In genomic region chr12:29287622-29288021, GRCh38 we compare ENCODE assay signal across 21 cellular contexts.
DNase-seq lines count a peak whose midpoint lies in the region; ATAC-seq and FAIRE-seq lines count a peak whose summit lies in the region.
"Had no signal": no experiment of that assay in that cellular context is flagged by ENCODE, and none has a peak within 500 bp of the region (broad histone marks: within the 10 kb centered on the region; RNA-seq: fewer than 3 reads in every experiment).

No MANE protein-coding gene starts in this region.

- no peak overlapping the region for H2BK120ac ChIP-seq in mesendoderm (ENCODE audit: low read depth, low read length)

- H2AK5ac ChIP-seq in mesendoderm (ENCODE audit: low read length): no peak overlapping the region

- no peak overlapping the region for H4K8ac ChIP-seq in mesendoderm (ENCODE audit: low read depth, low read length)

- H3K36me3 ChIP-seq in SK-N-MC (ENCODE audit: insufficient read depth, low read length) (no peaks in the 10 kb centered on the region), mesendoderm (ENCODE audit: control insufficient read depth, insufficient read depth, low read length) (no peaks in the 10 kb centered on the region)
- H3K36me3 ChIP-seq: BE2C had no signal

- no peak overlapping the region for H3K4me3 ChIP-seq in SK-N-MC
- H3K4me3 ChIP-seq in mesendoderm (ENCODE audit: low read length): no peak overlapping the region
- H3K4me3 ChIP-seq: K562 had no signal

- FAIRE-seq in endometrium (lab: Jason Lieb, UNC): peak; percentile 15
- FAIRE-seq: A204.1, D721Med, GM12892, GM18507, HTR-8/SVneo, K562 had no signal

- no peak overlapping the region for H3K4ac ChIP-seq in mesendoderm (ENCODE audit: low read depth, low read length)

- no peaks in the 10 kb centered on the region for H3K79me2 ChIP-seq in mesendoderm (ENCODE audit: control insufficient read depth, insufficient read depth, low read length)

- ATAC-seq in HG02588 (IDR thresholded peaks at IDR 0.05; ENCODE audit: unreplicated experiment): no peak
- ATAC-seq: K562 had no signal

- H3K4me1 ChIP-seq in mesendoderm (ENCODE audit: control insufficient read depth, low read depth, low read length): peaks cover 2% of the 10 kb centered on the region
- H3K4me1 ChIP-seq: BE2C had no signal

- DNase-seq in SK-N-MC (ENCODE audit: low read depth, low spot score) (no peak), mesendoderm (peak; percentile 63), DMS79 (lab: John Stamatoyannopoulos, UW) (no peak), SKM-1 (lab: John Stamatoyannopoulos, UW; ENCODE audit: unreplicated experiment) (no peak), NCI-H1694 treated with DMSO at 0.1 percent for 48 hours (lab: John Stamatoyannopoulos, UW) (no peak)
- DNase-seq: ACHN; BE2C; C1 segment of cervical spinal cord; Caco-2; CD4-positive, alpha-beta T cell; GDM1; HCEC 1CT; IMR-90 had no signal

- WGBS in mesendoderm (ENCODE audit: extremely low coverage, insufficient coverage, low lambda C conversion rate): 100% methylated on average over 1 of the region's 1 CpG

- no peak overlapping the region for H3K9ac ChIP-seq in SK-N-MC (ENCODE audit: insufficient read length)
- H3K9ac ChIP-seq in mesendoderm (ENCODE audit: low read length): no peak overlapping the region

- H3K27me3 ChIP-seq in mesendoderm (ENCODE audit: insufficient read depth, low read length, poor library complexity): no peaks in the 10 kb centered on the region
- H3K27me3 ChIP-seq: BE2C had no signal

- H3K23ac ChIP-seq in mesendoderm (ENCODE audit: low read length): no peak overlapping the region

- H3K27ac ChIP-seq in SK-N-MC: peak overlapping the region; percentile 10; the same call in 1 of the 2 replicates
- no peak overlapping the region for H3K27ac ChIP-seq in mesendoderm (ENCODE audit: low read depth, low read length)

- no peak overlapping the region for H3K56ac ChIP-seq in mesendoderm (ENCODE audit: low read length)

- peak overlapping the region; percentile 74 for H2BK15ac ChIP-seq in mesendoderm (replicated peaks; ENCODE audit: low read depth)

- H3K79me1 ChIP-seq in mesendoderm (ENCODE audit: low read length): no peaks in the 10 kb centered on the region

- H4K5ac ChIP-seq in mesendoderm (ENCODE audit: low read length): no peak overlapping the region

- H2BK5ac ChIP-seq in mesendoderm (ENCODE audit: low read length): no peak overlapping the region

- H3K4me2 ChIP-seq in mesendoderm (ENCODE audit: low read length): no peak overlapping the region

- no peaks in the 10 kb centered on the region for H3K9me3 ChIP-seq in SK-N-MC (ENCODE audit: low read depth, low read length)
- H3K9me3 ChIP-seq: BE2C, Caco-2 had no signal

- no peak overlapping the region for H3K18ac ChIP-seq in mesendoderm (ENCODE audit: low read length)
